In genomic region chr1:152735648-152736047, GRCh38 we compare ENCODE assay signal across 17 cellular contexts. TPM values are rescaled to one million over a fixed set of nuclear protein-coding genes. Genes with fewer than 3 reads are reported as not detected.
DNase-seq lines count a peak whose midpoint lies in the region; ATAC-seq and TF ChIP-seq lines count a peak whose summit lies in the region.
"Had no signal": no experiment of that assay in that cellular context is flagged by ENCODE, and none has a peak within 500 bp of the region (broad histone marks: within the 10 kb centered on the region; RNA-seq: fewer than 3 reads in every experiment).

No MANE protein-coding gene starts in this region.

- in situ Hi-C loops in Panc1 (cut with HindIII; ENCODE audit: low pct_unique_long_range_greater_than_20kb, low sequenced_read_pairs): no loop called here

- no peaks in the 10 kb centered on the region for H4K20me1 ChIP-seq in DOHH2 (ENCODE audit: control insufficient read depth, insufficient read depth, low read depth, low read length)

- ATAC-seq in Panc1 (no peak), gastroesophageal sphincter (no peak), GM21529 (IDR thresholded peaks at IDR 0.05; ENCODE audit: unreplicated experiment) (no peak)
- ATAC-seq: stimulated activated naive CD8-positive, alpha-beta T cell treated with anti-CD3 and anti-CD28 coated beads, Interleukin-15, Interleukin-2, amounts not matched to agents 100 U/mL and 50 U/mL, for 24 hours had no signal

- H3K4me2 ChIP-seq in DOHH2 (ENCODE audit: low read length): no peak overlapping the region

- H3K36me3 ChIP-seq in DOHH2 (ENCODE audit: control insufficient read depth, low read length) (no peaks in the 10 kb centered on the region), Panc1 (ENCODE audit: control insufficient read depth, insufficient read depth, low read length) (no peaks in the 10 kb centered on the region), kidney epithelial cell (ENCODE audit: control insufficient read depth, insufficient read depth, low read length) (no peaks in the 10 kb centered on the region), gastroesophageal sphincter (no peaks in the 10 kb centered on the region)
- H3K36me3 ChIP-seq: esophagus squamous epithelium, vagina had no signal

- CTCF ChIA-PET in Panc1 (lab: Charles Lee): no interaction called here

- no peaks in the 10 kb centered on the region for H3F3A ChIP-seq in DOHH2 (ENCODE audit: control insufficient read depth, insufficient read depth)

- no peaks in the 10 kb centered on the region for H3K9me2 ChIP-seq in DOHH2 (replicated peaks; ENCODE audit: control insufficient read depth, low read length)

- DNase-seq in HT-29 (ENCODE audit: low spot score): peak; percentile 21
- DNase-seq in Panc1 (ENCODE audit: low read depth, low spot score): no peak
- DNase-seq in kidney epithelial cell (ENCODE audit: low read depth): no peak
- no peak for DNase-seq in NCI-H2196 (lab: John Stamatoyannopoulos, UW; ENCODE audit: unreplicated experiment)
- DNase-seq in NOMO-1 treated with DMSO at 0.1 percent for 48 hours (lab: John Stamatoyannopoulos, UW; ENCODE audit: unreplicated experiment): no peak
- DNase-seq: activated effector memory CD4-positive, alpha-beta T cell treated with Interleukin-2 at 50 U/mL for 16 hours; CD4-positive, CD25-positive, alpha-beta regulatory T cell; esophagus squamous epithelium; NCI-H1930; NCI-H69; stimulated activated naive CD8-positive, alpha-beta T cell treated with anti-CD3 and anti-CD28 coated beads, Interleukin-15, Interleukin-2, amounts not matched to agents 100 U/mL and 50 U/mL, for 24 hours had no signal

- H3K9me3 ChIP-seq in DOHH2 (ENCODE audit: control insufficient read depth, insufficient read depth, low read length) (no peaks in the 10 kb centered on the region), Panc1 (ENCODE audit: control insufficient read depth, insufficient read depth, low read depth, low read length) (no peaks in the 10 kb centered on the region), gastroesophageal sphincter (no peaks in the 10 kb centered on the region)
- H3K9me3 ChIP-seq: esophagus squamous epithelium, vagina had no signal

- 22 to 40% methylated on average over 1 of the region's 1 CpG for WGBS in gastroesophageal sphincter (ENCODE audit: low coverage in 1 of 2), 2 donors

- POLR2A ChIA-PET in Panc1 (lab: Charles Lee): interaction anchor here (0.6 kb wide), 1 partner anchor 86 kb away, joined by 3 read pairs; no protein-coding TSS in a partner anchor

- BruUV-seq in Panc1 (replicated peaks; lab: Mats Ljungman, UMichigan): no TSS peak

- H3K27me3 ChIP-seq in DOHH2 (ENCODE audit: control insufficient read depth, low read length): no peaks in the 10 kb centered on the region
- no peaks in the 10 kb centered on the region; the same call in 1 of the 2 replicates for H3K27me3 ChIP-seq in Panc1 (ENCODE audit: control insufficient read depth, insufficient read depth, low read length)
- H3K27me3 ChIP-seq in kidney epithelial cell (ENCODE audit: control insufficient read depth, insufficient read depth, low read length): no peaks in the 10 kb centered on the region
- no peaks in the 10 kb centered on the region for H3K27me3 ChIP-seq in gastroesophageal sphincter
- H3K27me3 ChIP-seq: esophagus squamous epithelium, vagina had no signal

- H3K4me3 ChIP-seq in DOHH2 (ENCODE audit: low read length) (no peak overlapping the region), Panc1 (ENCODE audit: low read depth in 2 of 2, low read length in 2 of 2) (no peak overlapping the region), kidney epithelial cell (ENCODE audit: low read depth, low read length) (no peak overlapping the region), gastroesophageal sphincter (no peak overlapping the region)
- H3K4me3 ChIP-seq: esophagus squamous epithelium, vagina had no signal

- no peaks in the 10 kb centered on the region for H3K79me2 ChIP-seq in DOHH2 (ENCODE audit: control insufficient read depth, low read length)

- TF ChIP-seq EP300 in gastroesophageal sphincter (IDR thresholded peaks at IDR 0.05): no peak

- TF ChIP-seq POLR2A in gastroesophageal sphincter (IDR thresholded peaks at IDR 0.05): no peak

- no peaks in the 10 kb centered on the region for H3K4me1 ChIP-seq in DOHH2 (ENCODE audit: control insufficient read depth, low read length)
- no peaks in the 10 kb centered on the region for H3K4me1 ChIP-seq in Panc1 (ENCODE audit: control insufficient read depth, insufficient read depth, low read length)
- no peaks in the 10 kb centered on the region for H3K4me1 ChIP-seq in gastroesophageal sphincter
- H3K4me1 ChIP-seq: vagina had no signal

- no peak overlapping the region for H3K27ac ChIP-seq in DOHH2 (ENCODE audit: low read depth, low read length)
- H3K27ac ChIP-seq in Panc1 (ENCODE audit: low read length): no peak overlapping the region
- H3K27ac ChIP-seq in gastroesophageal sphincter: no peak overlapping the region
- H3K27ac ChIP-seq: esophagus squamous epithelium, vagina had no signal

- TF ChIP-seq CTCF in DOHH2 (IDR thresholded peaks at IDR 0.05; ENCODE audit: low read depth, low read length, poor library complexity, severe bottlenecking) (peak; percentile 47), Panc1 (IDR thresholded peaks at IDR 0.05) (peak; percentile 55), kidney epithelial cell (IDR thresholded peaks at IDR 0.05; ENCODE audit: insufficient read depth, low read length, poor library complexity, severe bottlenecking) (peak; percentile 20), gastroesophageal sphincter (IDR thresholded peaks at IDR 0.05) (no peak)

- intact Hi-C loops in Panc1 (cut with micrococcal nuclease; ENCODE audit: unreplicated experiment): no loop called here

RNA-seq across cellular contexts. Expression of gene KPRP, which starts 22.2 kb away (rescaled TPM):
- total RNA-seq in HT-29 (2014; rRNA removed; shearing (Covaris generic)): not detected in 2 replicates
- total RNA-seq in Panc1 (2021; ENCODE audit: unreplicated experiment) (not detected), kidney epithelial cell (not detected in 2 replicates), gastroesophageal sphincter (under 1 TPM in 1 of 4 donors, not detected in 3; 0.12 TPM)
- polyA plus RNA-seq in Panc1 (2012; ENCODE audit: insufficient read length): not detected
- total RNA-seq: activated CD8-positive, alpha-beta memory T cell treated with anti-CD3 and anti-CD28 coated beads for 36 hours; CD4-positive, CD25-positive, alpha-beta regulatory T cell had no signal
- polyA plus RNA-seq: CD4-positive, CD25-positive, alpha-beta regulatory T cell; IgD-negative memory B cell had no signal

RNA-seq across cellular contexts. Expression of gene LCE4A, which starts 27.7 kb away (rescaled TPM):
- not detected in 2 replicates for total RNA-seq in HT-29 (2014; rRNA removed; shearing (Covaris generic))
- total RNA-seq in Panc1 (2021; ENCODE audit: unreplicated experiment) (not detected), kidney epithelial cell (not detected in 2 replicates), gastroesophageal sphincter (not detected)
- polyA plus RNA-seq in Panc1 (2012; ENCODE audit: insufficient read length): not detected
- total RNA-seq: activated CD8-positive, alpha-beta memory T cell treated with anti-CD3 and anti-CD28 coated beads for 36 hours; CD4-positive, CD25-positive, alpha-beta regulatory T cell; esophagus squamous epithelium; vagina had no signal
- polyA plus RNA-seq: CD4-positive, CD25-positive, alpha-beta regulatory T cell; IgD-negative memory B cell had no signal

RNA-seq across cellular contexts. Expression of gene LCE2A, which starts 37.5 kb away (rescaled TPM):
- total RNA-seq in HT-29 (2014; rRNA removed; shearing (Covaris generic)): not detected in 2 replicates
- total RNA-seq in Panc1 (2021; ENCODE audit: unreplicated experiment) (not detected), kidney epithelial cell (not detected in 2 replicates), gastroesophageal sphincter (not detected)
- polyA plus RNA-seq in Panc1 (2012; ENCODE audit: insufficient read length): not detected
- total RNA-seq: activated CD8-positive, alpha-beta memory T cell treated with anti-CD3 and anti-CD28 coated beads for 36 hours; CD4-positive, CD25-positive, alpha-beta regulatory T cell; esophagus squamous epithelium; vagina had no signal
- polyA plus RNA-seq: CD4-positive, CD25-positive, alpha-beta regulatory T cell; IgD-negative memory B cell had no signal

RNA-seq across cellular contexts. Expression of gene LCE1F, which starts 39.3 kb away (rescaled TPM):
- total RNA-seq in HT-29 (2014; rRNA removed; shearing (Covaris generic)): not detected in 2 replicates
- not detected for total RNA-seq in Panc1 (2021; ENCODE audit: unreplicated experiment)
- polyA plus RNA-seq in Panc1 (2012; ENCODE audit: insufficient read length): not detected
- total RNA-seq in kidney epithelial cell: not detected in 2 replicates
- not detected for total RNA-seq in gastroesophageal sphincter
- total RNA-seq: activated CD8-positive, alpha-beta memory T cell treated with anti-CD3 and anti-CD28 coated beads for 36 hours; CD4-positive, CD25-positive, alpha-beta regulatory T cell; esophagus squamous epithelium; vagina had no signal
- polyA plus RNA-seq: CD4-positive, CD25-positive, alpha-beta regulatory T cell; IgD-negative memory B cell had no signal

RNA-seq across cellular contexts. Expression of gene LCE2B, which starts 49.7 kb away (rescaled TPM):
- not detected in 2 replicates for total RNA-seq in HT-29 (2014; rRNA removed; shearing (Covaris generic))
- not detected for total RNA-seq in Panc1 (2021; ENCODE audit: unreplicated experiment)
- not detected for polyA plus RNA-seq in Panc1 (2012; ENCODE audit: insufficient read length)
- total RNA-seq in kidney epithelial cell: not detected in 2 replicates
- total RNA-seq in gastroesophageal sphincter: not detected
- total RNA-seq: activated CD8-positive, alpha-beta memory T cell treated with anti-CD3 and anti-CD28 coated beads for 36 hours; CD4-positive, CD25-positive, alpha-beta regulatory T cell; esophagus squamous epithelium; vagina had no signal
- polyA plus RNA-seq: CD4-positive, CD25-positive, alpha-beta regulatory T cell; IgD-negative memory B cell had no signal

Comparison
In these comparisons a context has a peak if more than half of its experiments do, and no peak if none do; other contexts are left out.
1. CTCF ChIP-seq: peak in DOHH2 (single experiment), Panc1 (single experiment) and kidney epithelial cell (single experiment); none in gastroesophageal sphincter (0 of 4).